Comparison of ENCODE assay signal across 20 cellular contexts in genomic region chr1:189696297-189696696, GRCh38.
"Had no signal": no experiment of that assay in that cellular context is flagged by ENCODE, and none has a peak within 500 bp of the region (broad histone marks: within the 10 kb centered on the region; RNA-seq: fewer than 3 reads in every experiment).

No MANE protein-coding gene starts in this region.

- DNase-seq: dermis blood vessel endothelial cell; dorsolateral prefrontal cortex; effector CD4-positive, alpha-beta T cell; effector memory CD4-positive, alpha-beta T cell; foreskin keratinocyte; heart right ventricle; hippocampal formation; islet precursor cell; left cardiac atrium; left ventricle myocardium superior; mammary epithelial cell; mesendoderm; mucosa of descending colon had no signal

- H3K36me3 Mint-ChIP-seq: memory B cell, mesothelial cell of epicardium had no signal

- H3K9me3 ChIP-seq: esophagus muscularis mucosa, gastroesophageal sphincter had no signal

- H3K27me3 ChIP-seq: dorsolateral prefrontal cortex, esophagus muscularis mucosa, foreskin keratinocyte, gastroesophageal sphincter, heart right ventricle, left lung had no signal

- H3K27ac Mint-ChIP-seq: memory B cell, mesothelial cell of epicardium had no signal

- H3K9me3 Mint-ChIP-seq: mesothelial cell of epicardium had no signal

- H3K27me3 Mint-ChIP-seq: memory B cell had no signal

- ATAC-seq: foreskin keratinocyte, gastroesophageal sphincter, heart right ventricle, left cardiac atrium, left lung, left ventricle myocardium superior, mucosa of descending colon had no signal

- H3K4me3 Mint-ChIP-seq: memory B cell, mesothelial cell of epicardium had no signal

- H3K36me3 ChIP-seq: esophagus muscularis mucosa, gastroesophageal sphincter, heart right ventricle, left lung had no signal

- H3K27ac ChIP-seq: coronary artery, dorsolateral prefrontal cortex, esophagus muscularis mucosa, foreskin keratinocyte, gastroesophageal sphincter, heart right ventricle, left lung had no signal

- H3K4me1 ChIP-seq: esophagus muscularis mucosa, foreskin keratinocyte, gastroesophageal sphincter, heart right ventricle, left lung had no signal

- H3K4me1 Mint-ChIP-seq: memory B cell, mesothelial cell of epicardium had no signal

- H3K4me3 ChIP-seq: coronary artery, dorsolateral prefrontal cortex, esophagus muscularis mucosa, gastroesophageal sphincter, heart right ventricle, left lung, lung, mucosa of descending colon had no signal
